ENCODE assay signal across 4 cellular contexts in genomic region chr10:11347580-11347979, GRCh38.
DNase-seq lines count a peak whose midpoint lies in the region; ATAC-seq, FAIRE-seq and TF ChIP-seq lines count a peak whose summit lies in the region.
"Not testable (repeated sequence)": the region's sequence is repeated elsewhere in the genome, so short reads cannot be mapped to it uniquely, and the experiment has no call there.

No MANE protein-coding gene starts in this region.

- H3K9me1 ChIP-seq in K562 (ENCODE audit: control insufficient read depth, insufficient read depth, low read length) = not testable (repeated sequence)

- not testable (repeated sequence) for H3K79me2 ChIP-seq in K562 (ENCODE audit: control insufficient read depth, insufficient read depth, low read length)

- in situ Hi-C loops in K562 (cut with MboI) = not testable (repeated sequence)

- H3K4me3 ChIP-seq in HEK293 (ENCODE audit: low read depth, low read length); K562: not testable (repeated sequence)

- H3K27ac Mint-ChIP-seq in activated T-cell treated with anti-CD3 and anti-CD28 coated beads, Interleukin-2, amount 50 U/mL, for 24 hours = not testable (repeated sequence)

- not testable (repeated sequence) for H3K36me3 Mint-ChIP-seq in activated T-cell treated with anti-CD3 and anti-CD28 coated beads, Interleukin-2, amount 50 U/mL, for 24 hours (ENCODE audit: low read depth)

- BruUV-seq in K562 (replicated peaks; lab: Mats Ljungman, UMichigan) = not testable (repeated sequence)

- H3K9me3 ChIP-seq in HEK293 (ENCODE audit: control insufficient read depth, insufficient read depth, low read depth, low read length); K562 (replicated peaks; ENCODE audit: control insufficient read depth, insufficient read depth, low read depth, low read length): not testable (repeated sequence)

- H3K36me3 ChIP-seq in HEK293 (ENCODE audit: control insufficient read depth in 2 of 2, insufficient read depth in 1 of 2, low read length in 2 of 2); K562 (ENCODE audit: control insufficient read depth, insufficient read depth, low read length): not testable (repeated sequence)

- H3K4me3 Mint-ChIP-seq in activated T-cell treated with anti-CD3 and anti-CD28 coated beads, Interleukin-2, amount 50 U/mL, for 24 hours = not testable (repeated sequence)

- H3K4me1 Mint-ChIP-seq in activated T-cell treated with anti-CD3 and anti-CD28 coated beads, Interleukin-2, amount 50 U/mL, for 24 hours (ENCODE audit: low read depth) = peaks cover 10% of the 10 kb centered on the region

- not testable (repeated sequence) for FAIRE-seq in K562 (lab: Jason Lieb, UNC)

- ATAC-seq in K562 = not testable (repeated sequence)

- not testable (repeated sequence) for H3K27me3 Mint-ChIP-seq in activated T-cell treated with anti-CD3 and anti-CD28 coated beads, Interleukin-2, amount 50 U/mL, for 24 hours

- H3K27me3 ChIP-seq in K562 (ENCODE audit: control insufficient read depth in 2 of 2, insufficient read depth in 2 of 2, low read length in 2 of 2) = peaks cover 2 to 14% of the 10 kb centered on the region in 2 experiments; a peak in 3 of 5 replicates

- not testable (repeated sequence) for TF ChIP-seq CTCF in HEK293 (tag by site-specific recombination; IDR thresholded peaks at IDR 0.05); K562 (IDR thresholded peaks at IDR 0.05 in 2 of 3, conservative IDR thresholded peaks at IDR 0.05 in 1 of 3; ENCODE audit: insufficient read depth in 2 of 3, low read depth in 1 of 3, low read length in 3 of 3)

- POLR2A ChIA-PET in HEK293 (lab: Yijun Ruan, JAX) = not testable (repeated sequence)
- POLR2A ChIA-PET in K562 (lab: Yijun Ruan, JAX) = interaction anchor here (1.1 kb wide), 1 partner anchor 8 kb away, joined by 3 read pairs; no protein-coding TSS in a partner anchor

- WGBS in K562 (ENCODE audit: insufficient coverage, low coverage, missing lambda C conversion rate) = 0% methylated on average over 5 of the region's 5 CpGs

- intact Hi-C loops in K562 (cut with micrococcal nuclease); cardiac septum (cut with DNase I): not testable (repeated sequence)

- not testable (repeated sequence) for H3K4me1 ChIP-seq in HEK293 (ENCODE audit: control insufficient read depth, insufficient read depth, low read length)
- peaks cover 0 to 11% of the 10 kb centered on the region in 2 experiments; a peak in 2 of 5 replicates for H3K4me1 ChIP-seq in K562 (replicated peaks in 1 of 2; ENCODE audit: control insufficient read depth in 2 of 2, insufficient read depth in 2 of 2, low read length in 2 of 2)

- not testable (repeated sequence) for H4K20me1 ChIP-seq in K562 (replicated peaks; ENCODE audit: control insufficient read depth, insufficient read depth, low read length)

- H3K9me3 Mint-ChIP-seq in activated T-cell treated with anti-CD3 and anti-CD28 coated beads, Interleukin-2, amount 50 U/mL, for 24 hours = not testable (repeated sequence)

- peak; percentile 14 for DNase-seq in activated T-cell treated with anti-CD3 and anti-CD28 coated beads, Interleukin-2, amount 50 U/mL, for 24 hours
- not testable (repeated sequence) for DNase-seq in K562 (ENCODE audit: extremely low read depth in 1 of 4, low spot score in 3 of 4)
- peak; percentile 2 for DNase-seq in cardiac septum (ENCODE audit: low spot score)

- H2AFZ ChIP-seq in K562 (ENCODE audit: low read depth, low read length) = not testable (repeated sequence)

- not testable (repeated sequence) for H3K4me2 ChIP-seq in K562 (ENCODE audit: insufficient read depth, low read length)

- not testable (repeated sequence) for TF ChIP-seq POLR2A in K562 (conservative IDR thresholded peaks at IDR 0.05)

- CTCF ChIA-PET in HEK293 (lab: Yijun Ruan, JAX); K562 (lab: Yijun Ruan, JAX; ENCODE audit: low intra/inter-chr PET ratio): not testable (repeated sequence)

- not testable (repeated sequence) for TF ChIP-seq RAD21 in K562 (CRISPR knock-in tag; conservative IDR thresholded peaks at IDR 0.05 in 1 of 2, IDR thresholded peaks at IDR 0.05 in 1 of 2)

- TF ChIP-seq EP300 in K562 (IDR thresholded peaks at IDR 0.05; ENCODE audit: low read length) = not testable (repeated sequence)

- H3K27ac ChIP-seq in HEK293 (ENCODE audit: extremely low read depth, low read depth, low read length); K562 (ENCODE audit: extremely low read depth, low read depth, low read length): not testable (repeated sequence)

- not testable (repeated sequence) for H3K9ac ChIP-seq in K562 (ENCODE audit: insufficient read depth in 1 of 2, low read depth in 2 of 2, low read length in 2 of 2)

TF ChIP-seq in HEK293, 187 proteins besides CTCF, POLR2A, EP300 and RAD21:
- peak; percentile 15 for TF ChIP-seq SETDB1 (IDR thresholded peaks at IDR 0.05; ENCODE audit: insufficient read length, low read length)
TF ChIP-seq in HEK293: peak in this region for 1; not testable (repeated sequence) for 186.

TF ChIP-seq in K562, 482 proteins besides CTCF, POLR2A, EP300 and RAD21:
- TF ChIP-seq ZNF431 (CRISPR knock-in tag; IDR thresholded peaks at IDR 0.05) (peak; percentile 95), CHD2 (IDR thresholded peaks at IDR 0.05; ENCODE audit: low read depth, low read length) (peak; percentile 68; the same call in 1 of the 2 replicates)
